8 cellular contexts compared by ENCODE assay signal in genomic region chr17:28357061-28357900, GRCh38. TPM values are rescaled to one million over a fixed set of nuclear protein-coding genes. Genes with fewer than 3 reads are reported as not detected.
DNase-seq lines count a peak whose midpoint lies in the region; ATAC-seq and TF ChIP-seq lines count a peak whose summit lies in the region.

POLDIP2 (minus strand) TSS chr17:28357527; CDS start chr17:28357448, 79 bp downstream.

- peak within 1 kb of the TSS; percentile 60 to 94 for H3K9ac ChIP-seq in liver (ENCODE audit: low read depth in 1 of 2, low read length in 2 of 2)

- peaks cover 77% of the 10 kb centered on the region for H3K36me3 Mint-ChIP-seq in dendritic cell treated with granulocyte-macrophage colony-stimulating factor and Interleukin-4, amounts not matched to agents 40 ng/mL and 50 ng/mL, for 4 days (ENCODE audit: low read depth)

- H3K27ac Mint-ChIP-seq in dendritic cell treated with granulocyte-macrophage colony-stimulating factor and Interleukin-4, amounts not matched to agents 40 ng/mL and 50 ng/mL, for 4 days, result peak within 1 kb of the TSS; percentile 95

- H3K4me3 ChIP-seq in liver (ENCODE audit: low read depth in 1 of 3, low read length in 3 of 3), result peak within 1 kb of the TSS; percentile 77 to 97 (median 82)

- peak within 1 kb of the TSS; percentile 94 for H3K4me3 Mint-ChIP-seq in dendritic cell treated with granulocyte-macrophage colony-stimulating factor and Interleukin-4, amounts not matched to agents 40 ng/mL and 50 ng/mL, for 4 days

- peak; percentile 33 to 43 for TF ChIP-seq RAD21 in liver (IDR thresholded peaks at IDR 0.05)

- H3K27ac ChIP-seq in C4-2B (peak within 1 kb of the TSS; percentile 98), liver (ENCODE audit: low read depth in 1 of 2, low read length in 2 of 2) (peak within 1 kb of the TSS; percentile 78 to 80)

- peaks cover 21% of the 10 kb centered on the region for H3K4me1 Mint-ChIP-seq in dendritic cell treated with granulocyte-macrophage colony-stimulating factor and Interleukin-4, amounts not matched to agents 40 ng/mL and 50 ng/mL, for 4 days (ENCODE audit: low read depth)

- H3K27me3 Mint-ChIP-seq in dendritic cell treated with granulocyte-macrophage colony-stimulating factor and Interleukin-4, amounts not matched to agents 40 ng/mL and 50 ng/mL, for 4 days, result no peaks in the 10 kb centered on the region

- peaks cover 12 to 48% (median 42%) of the 10 kb centered on the region in 4 donors for H3K36me3 ChIP-seq in liver (ENCODE audit: control insufficient read depth in 4 of 4, insufficient read depth in 3 of 4, low read depth in 1 of 4, low read length in 3 of 4)

- ATAC-seq in GM19372 (IDR thresholded peaks at IDR 0.05; ENCODE audit: low read depth, unreplicated experiment), result peak; percentile 98
- ATAC-seq in HG03521 (IDR thresholded peaks at IDR 0.05; ENCODE audit: unreplicated experiment), result peak; percentile 97

- no peaks in the 10 kb centered on the region for H3K9me3 Mint-ChIP-seq in dendritic cell treated with granulocyte-macrophage colony-stimulating factor and Interleukin-4, amounts not matched to agents 40 ng/mL and 50 ng/mL, for 4 days

- TF ChIP-seq CTCF in C4-2B (conservative IDR thresholded peaks at IDR 0.05), result no peak
- no peak for TF ChIP-seq CTCF in liver (IDR thresholded peaks at IDR 0.05; ENCODE audit: low read depth, low read length, missing input control)

- peak; percentile 97 for DNase-seq in NCI-H774 (lab: John Stamatoyannopoulos, UW)
- DNase-seq in activated CD4-positive, alpha-beta T cell treated with anti-CD3 and anti-CD28 coated beads, Interleukin-2, amount 50 U/mL, for 4 hours, result peak; percentile 92 to 94
- DNase-seq in stimulated activated CD4-positive, alpha-beta T cell treated with anti-CD3 and anti-CD28 coated beads, Interleukin-4, amount 100 ng/mL, for 1 hour, result peak; percentile 95

- H3K9me3 ChIP-seq in liver (ENCODE audit: control insufficient read depth in 4 of 4, low read length in 3 of 4), result no peaks in the 10 kb centered on the region

- H3K27me3 ChIP-seq in liver (ENCODE audit: control insufficient read depth in 4 of 4, insufficient read depth in 4 of 4, low read length in 3 of 4), result no peaks in the 10 kb centered on the region

- peaks cover 4 to 32% (median 24%) of the 10 kb centered on the region in 4 donors for H3K4me1 ChIP-seq in liver (ENCODE audit: control insufficient read depth in 4 of 4, insufficient read depth in 4 of 4, low read length in 3 of 4)

- under 1% methylated on average over 80 of the region's 80 CpGs for WGBS in liver

- intact Hi-C loops in dendritic cell treated with granulocyte-macrophage colony-stimulating factor and Interleukin-4, amounts not matched to agents 40 ng/mL and 50 ng/mL, for 4 days (cut with micrococcal nuclease), result loop anchor here (1.0 kb wide), 1 partner anchor 22 kb away; the partner anchor contains the start of genes IFT20 and TNFAIP1

TF ChIP-seq in liver, 16 proteins besides CTCF, POLR2A, EP300 and RAD21:
- TF ChIP-seq EGR1 (IDR thresholded peaks at IDR 0.05; ENCODE audit: low read depth in 2 of 2) (peak in 1 of 2 donors; percentile 84), FOXA2 (IDR thresholded peaks at IDR 0.05) (no peak), GABPA (IDR thresholded peaks at IDR 0.05 in 1 of 2, conservative IDR thresholded peaks at IDR 0.05 in 1 of 2) (peak; percentile 92 to 98), YY1 (IDR thresholded peaks at IDR 0.05) (peak; percentile 98), REST (IDR thresholded peaks at IDR 0.05) (peak; percentile 69), HNF4A (conservative IDR thresholded peaks at IDR 0.05) (peak; percentile 20 to 34), ZBTB33 (IDR thresholded peaks at IDR 0.05) (peak; percentile 63), MAX (IDR thresholded peaks at IDR 0.05) (peak; percentile 2), ATF3 (IDR thresholded peaks at IDR 0.05) (no peak)

RNA-seq across cellular contexts. Expression of gene POLDIP2, which starts in this region (rescaled TPM):
- 100 to 1,000 TPM in 1 of 2 donors, 10 to 100 TPM in 1; 65.5 to 117 TPM for total RNA-seq in liver
- polyA plus RNA-seq in liver, result 100 to 1,000 TPM in 1 of 2 donors, 10 to 100 TPM in 1; 90.2 to 150 TPM

Comparison
In these comparisons a context has a peak if more than half of its experiments do, and no peak if none do; other contexts are left out.
1. Peak in every context shown above with its lines: DNase-seq, ATAC-seq, H3K4me3 ChIP-seq and H3K27ac ChIP-seq.